ENCODE assay signal across 8 cellular contexts in the genomic region with DNA sequence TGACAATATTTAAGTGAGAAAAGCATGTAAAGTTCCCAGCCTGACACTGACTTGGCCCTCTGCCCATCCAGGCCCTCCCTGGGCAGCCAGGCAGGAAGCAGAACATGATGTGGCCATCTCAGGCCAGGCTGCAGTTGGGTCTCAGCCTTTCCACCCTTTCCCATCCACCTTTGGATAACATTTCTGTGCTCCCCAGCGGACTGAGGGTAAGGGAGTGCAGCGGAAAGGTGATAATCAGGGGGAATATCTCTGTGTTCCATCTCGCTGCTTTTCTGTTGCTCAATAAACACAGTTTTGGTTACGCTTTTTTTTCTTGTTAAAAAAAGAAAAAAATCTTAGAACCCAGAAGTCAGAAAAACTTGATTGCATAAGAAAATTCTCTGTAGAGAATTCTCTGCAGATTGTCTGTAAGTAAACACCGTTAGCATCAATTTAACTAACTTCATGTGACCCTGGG.
DNase-seq lines count a peak whose midpoint lies in the region; ATAC-seq lines count a peak whose summit lies in the region.

No MANE protein-coding gene starts in this region.

- H3K27me3 Mint-ChIP-seq in T-helper 1 cell treated with Interleukin-12 subunit alpha and Interleukin-12 subunit beta and Interleukin-4 antibody, amounts not matched to agents 30 μg/mL and 1 μg/mL, for 36 hours (ENCODE audit: low read depth), result no peaks in the 10 kb centered on the region
- no peaks in the 10 kb centered on the region for H3K27me3 Mint-ChIP-seq in activated CD4-positive, alpha-beta memory T cell treated with anti-CD3 and anti-CD28 coated beads for 36 hours

- H3K27ac ChIP-seq in subcutaneous abdominal adipose tissue (ENCODE audit: low read depth, low read length), result peak overlapping the region; percentile 75

- no peaks in the 10 kb centered on the region for H3K36me3 Mint-ChIP-seq in T-helper 1 cell treated with Interleukin-12 subunit alpha and Interleukin-12 subunit beta and Interleukin-4 antibody, amounts not matched to agents 30 μg/mL and 1 μg/mL, for 36 hours (ENCODE audit: low read depth)
- H3K36me3 Mint-ChIP-seq in activated CD4-positive, alpha-beta memory T cell treated with anti-CD3 and anti-CD28 coated beads for 36 hours, result no peaks in the 10 kb centered on the region

- no peak overlapping the region for H3K27ac Mint-ChIP-seq in T-helper 1 cell treated with Interleukin-12 subunit alpha and Interleukin-12 subunit beta and Interleukin-4 antibody, amounts not matched to agents 30 μg/mL and 1 μg/mL, for 36 hours
- H3K27ac Mint-ChIP-seq in activated CD4-positive, alpha-beta memory T cell treated with anti-CD3 and anti-CD28 coated beads for 36 hours, result peak overlapping the region; percentile 28

- peak overlapping the region in 4 of 5 donors; percentile 57 to 72 (median 60) for H3K4me3 ChIP-seq in subcutaneous abdominal adipose tissue (ENCODE audit: low read depth in 1 of 5, low read length in 5 of 5)

- peaks cover 0 to 3% (median 0%) of the 10 kb centered on the region in 5 donors for H3K9me3 ChIP-seq in subcutaneous abdominal adipose tissue (ENCODE audit: control insufficient read depth in 5 of 5, low read length in 5 of 5)

- peaks cover 8 to 34% (median 29%) of the 10 kb centered on the region in 5 donors for H3K4me1 ChIP-seq in subcutaneous abdominal adipose tissue (ENCODE audit: control insufficient read depth in 5 of 5, insufficient read depth in 5 of 5, low read length in 5 of 5)

- H3K4me1 Mint-ChIP-seq in T-helper 1 cell treated with Interleukin-12 subunit alpha and Interleukin-12 subunit beta and Interleukin-4 antibody, amounts not matched to agents 30 μg/mL and 1 μg/mL, for 36 hours (ENCODE audit: low read depth), result peaks cover 3% of the 10 kb centered on the region
- peaks cover 10% of the 10 kb centered on the region for H3K4me1 Mint-ChIP-seq in activated CD4-positive, alpha-beta memory T cell treated with anti-CD3 and anti-CD28 coated beads for 36 hours (ENCODE audit: low read depth)

- no peaks in the 10 kb centered on the region for H3K27me3 ChIP-seq in subcutaneous abdominal adipose tissue (ENCODE audit: control insufficient read depth in 5 of 5, insufficient read depth in 4 of 5, low read length in 5 of 5)

- no peak for ATAC-seq in GM18861 (IDR thresholded peaks at IDR 0.05; ENCODE audit: unreplicated experiment)
- ATAC-seq in GM21447 (IDR thresholded peaks at IDR 0.05; ENCODE audit: unreplicated experiment), result no peak
- no peak for ATAC-seq in GM19463 (IDR thresholded peaks at IDR 0.05; ENCODE audit: unreplicated experiment)

- DNase-seq in T-helper 1 cell, result no peak
- DNase-seq in activated CD4-positive, alpha-beta memory T cell treated with anti-CD3 and anti-CD28 coated beads for 36 hours, result no peak
- peak; percentile 21 for DNase-seq in hepatic stellate cell (ENCODE audit: low spot score)

- no peaks in the 10 kb centered on the region for H3K9me3 Mint-ChIP-seq in T-helper 1 cell treated with Interleukin-12 subunit alpha and Interleukin-12 subunit beta and Interleukin-4 antibody, amounts not matched to agents 30 μg/mL and 1 μg/mL, for 36 hours
- H3K9me3 Mint-ChIP-seq in activated CD4-positive, alpha-beta memory T cell treated with anti-CD3 and anti-CD28 coated beads for 36 hours, result no peaks in the 10 kb centered on the region

- no peaks in the 10 kb centered on the region for H3K36me3 ChIP-seq in subcutaneous abdominal adipose tissue (ENCODE audit: control insufficient read depth in 5 of 5, insufficient read depth in 5 of 5, low read length in 5 of 5)

- intact Hi-C loops in activated CD4-positive, alpha-beta memory T cell treated with anti-CD3 and anti-CD28 coated beads for 36 hours (cut with micrococcal nuclease), result no loop called here

- POLR2A ChIA-PET in activated CD4-positive, alpha-beta memory T cell treated with anti-CD3 and anti-CD28 coated beads for 36 hours (lab: Charles Lee), result no interaction called here

- CTCF ChIA-PET in activated CD4-positive, alpha-beta memory T cell treated with anti-CD3 and anti-CD28 coated beads for 36 hours (lab: Charles Lee), result interaction anchor here (0.9 kb wide), 1 partner anchor 10 kb away, joined by 3 read pairs; no protein-coding TSS in a partner anchor

- H3K9ac ChIP-seq in subcutaneous abdominal adipose tissue (ENCODE audit: low read length in 5 of 5), result peak overlapping the region in 1 of 5 donors; percentile 71

- peak overlapping the region; percentile 70 for H3K4me3 Mint-ChIP-seq in T-helper 1 cell treated with Interleukin-12 subunit alpha and Interleukin-12 subunit beta and Interleukin-4 antibody, amounts not matched to agents 30 μg/mL and 1 μg/mL, for 36 hours
- peak overlapping the region; percentile 64 for H3K4me3 Mint-ChIP-seq in activated CD4-positive, alpha-beta memory T cell treated with anti-CD3 and anti-CD28 coated beads for 36 hours
